ENCODE assay signal across 1 cellular context in genomic region chr2:84925724-84926376, GRCh38.
TF ChIP-seq lines count a peak whose summit lies in the region.

No MANE protein-coding gene starts in this region.

TF ChIP-seq in GM12878, 131 proteins besides CTCF, POLR2A, EP300 and RAD21 (continued from another document and continues in another):
- TF ChIP-seq, protein P1, sequence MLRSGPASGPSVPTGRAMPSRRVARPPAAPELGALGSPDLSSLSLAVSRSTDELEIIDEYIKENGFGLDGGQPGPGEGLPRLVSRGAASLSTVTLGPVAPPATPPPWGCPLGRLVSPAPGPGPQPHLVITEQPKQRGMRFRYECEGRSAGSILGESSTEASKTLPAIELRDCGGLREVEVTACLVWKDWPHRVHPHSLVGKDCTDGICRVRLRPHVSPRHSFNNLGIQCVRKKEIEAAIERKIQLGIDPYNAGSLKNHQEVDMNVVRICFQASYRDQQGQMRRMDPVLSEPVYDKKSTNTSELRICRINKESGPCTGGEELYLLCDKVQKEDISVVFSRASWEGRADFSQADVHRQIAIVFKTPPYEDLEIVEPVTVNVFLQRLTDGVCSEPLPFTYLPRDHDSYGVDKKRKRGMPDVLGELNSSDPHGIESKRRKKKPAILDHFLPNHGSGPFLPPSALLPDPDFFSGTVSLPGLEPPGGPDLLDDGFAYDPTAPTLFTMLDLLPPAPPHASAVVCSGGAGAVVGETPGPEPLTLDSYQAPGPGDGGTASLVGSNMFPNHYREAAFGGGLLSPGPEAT (IDR thresholded peaks at IDR 0.05; ENCODE audit: low read depth): peak; percentile 81
- TF ChIP-seq MAX (IDR thresholded peaks at IDR 0.05; ENCODE audit: low read depth, low read length) (no peak; the same call in 1 of the 2 replicates), JUNB (IDR thresholded peaks at IDR 0.05) (no peak), JUND (IDR thresholded peaks at IDR 0.05; ENCODE audit: low read depth, low read length) (no peak), STAT1 (conservative IDR thresholded peaks at IDR 0.05) (no peak), MEF2B (IDR thresholded peaks at IDR 0.05; ENCODE audit: partially characterized antibody, poor library complexity, severe bottlenecking) (no peak), CREB1 (IDR thresholded peaks at IDR 0.05; ENCODE audit: low read depth) (peak; percentile 56; the same call in 1 of the 2 replicates), ASH2L (IDR thresholded peaks at IDR 0.05; ENCODE audit: borderline replicate concordance, low read depth) (no peak), CBX3 (IDR thresholded peaks at IDR 0.05; ENCODE audit: borderline replicate concordance, low read depth) (no peak), SIX5 (IDR thresholded peaks at IDR 0.05; ENCODE audit: low read depth, low read length, severe bottlenecking) (no peak), CREM (IDR thresholded peaks at IDR 0.05; ENCODE audit: low read depth) (peak; percentile 65), SMAD1 (IDR thresholded peaks at IDR 0.05; ENCODE audit: low read depth, partially characterized antibody) (peak; percentile 96), ATF3 (IDR thresholded peaks at IDR 0.05; ENCODE audit: borderline replicate concordance, extremely low read depth, low read depth, low read length) (0 out of 2 replicates have a peak, but pooled peaks have one; percentile 31), ETV6 (conservative IDR thresholded peaks at IDR 0.05 in 1 of 2, IDR thresholded peaks at IDR 0.05 in 1 of 2; ENCODE audit: borderline replicate concordance in 1 of 2, low read depth in 1 of 2) (peak in 1 of 2 experiments; percentile 45; a peak in 1 of 4 replicates), RCOR1 (conservative IDR thresholded peaks at IDR 0.05; ENCODE audit: low read depth, low read length) (0 out of 2 replicates have a peak, but pooled peaks have one; percentile 20), ZBTB33 (IDR thresholded peaks at IDR 0.05) (peak; percentile 11; the same call in 1 of the 2 replicates), ZNF622 (IDR thresholded peaks at IDR 0.05) (no peak), ZNF592 (IDR thresholded peaks at IDR 0.05) (peak; percentile 95), SREBF1 (IDR thresholded peaks at IDR 0.05; ENCODE audit: low read length) (no peak), BMI1 (IDR thresholded peaks at IDR 0.05; ENCODE audit: borderline replicate concordance) (no peak), ELK1 (IDR thresholded peaks at IDR 0.05; ENCODE audit: low read depth, low read length) (no peak), BHLHE40 (IDR thresholded peaks at IDR 0.05; ENCODE audit: borderline replicate concordance in 1 of 2, low read depth in 2 of 2, low read length in 1 of 2) (peak; percentile 77 to 80; a peak in 3 of 4 replicates), PAX5 (IDR thresholded peaks at IDR 0.05; ENCODE audit: borderline replicate concordance, low read depth, low read length) (peak; percentile 61; the same call in 1 of the 2 replicates), SRF (IDR thresholded peaks at IDR 0.05; ENCODE audit: low read depth in 2 of 2, low read length in 2 of 2) (no peak), FOXK2 (IDR thresholded peaks at IDR 0.05) (no peak), ESRRA (IDR thresholded peaks at IDR 0.05; ENCODE audit: low read length) (peak; percentile 70; the same call in 1 of the 2 replicates), SP1 (IDR thresholded peaks at IDR 0.05; ENCODE audit: low read depth, low read length) (peak; percentile 42), ZSCAN29 (IDR thresholded peaks at IDR 0.05) (peak; percentile 92), POU2F2 (IDR thresholded peaks at IDR 0.05; ENCODE audit: borderline replicate concordance, low read depth, low read length) (peak; percentile 95), ZBTB4 (CRISPR knock-in tag; IDR thresholded peaks at IDR 0.05) (no peak), FOXM1 (IDR thresholded peaks at IDR 0.05; ENCODE audit: low read depth, low read length) (peak; percentile 14; the same call in 1 of the 2 replicates), CHD4 (IDR thresholded peaks at IDR 0.05) (no peak), NFYA (IDR thresholded peaks at IDR 0.05; ENCODE audit: borderline replicate concordance, low read depth, low read length) (no peak), ZBED1 (IDR thresholded peaks at IDR 0.05; ENCODE audit: borderline replicate concordance) (no peak; the same call in 1 of the 2 replicates)
- TF ChIP-seq, protein P2, sequence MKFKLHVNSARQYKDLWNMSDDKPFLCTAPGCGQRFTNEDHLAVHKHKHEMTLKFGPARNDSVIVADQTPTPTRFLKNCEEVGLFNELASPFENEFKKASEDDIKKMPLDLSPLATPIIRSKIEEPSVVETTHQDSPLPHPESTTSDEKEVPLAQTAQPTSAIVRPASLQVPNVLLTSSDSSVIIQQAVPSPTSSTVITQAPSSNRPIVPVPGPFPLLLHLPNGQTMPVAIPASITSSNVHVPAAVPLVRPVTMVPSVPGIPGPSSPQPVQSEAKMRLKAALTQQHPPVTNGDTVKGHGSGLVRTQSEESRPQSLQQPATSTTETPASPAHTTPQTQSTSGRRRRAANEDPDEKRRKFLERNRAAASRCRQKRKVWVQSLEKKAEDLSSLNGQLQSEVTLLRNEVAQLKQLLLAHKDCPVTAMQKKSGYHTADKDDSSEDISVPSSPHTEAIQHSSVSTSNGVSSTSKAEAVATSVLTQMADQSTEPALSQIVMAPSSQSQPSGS (IDR thresholded peaks at IDR 0.05; ENCODE audit: low read length): no peak
- TF ChIP-seq, protein P3, sequence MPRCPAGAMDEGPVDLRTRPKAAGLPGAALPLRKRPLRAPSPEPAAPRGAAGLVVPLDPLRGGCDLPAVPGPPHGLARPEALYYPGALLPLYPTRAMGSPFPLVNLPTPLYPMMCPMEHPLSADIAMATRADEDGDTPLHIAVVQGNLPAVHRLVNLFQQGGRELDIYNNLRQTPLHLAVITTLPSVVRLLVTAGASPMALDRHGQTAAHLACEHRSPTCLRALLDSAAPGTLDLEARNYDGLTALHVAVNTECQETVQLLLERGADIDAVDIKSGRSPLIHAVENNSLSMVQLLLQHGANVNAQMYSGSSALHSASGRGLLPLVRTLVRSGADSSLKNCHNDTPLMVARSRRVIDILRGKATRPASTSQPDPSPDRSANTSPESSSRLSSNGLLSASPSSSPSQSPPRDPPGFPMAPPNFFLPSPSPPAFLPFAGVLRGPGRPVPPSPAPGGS (IDR thresholded peaks at IDR 0.05; ENCODE audit: borderline replicate concordance, insufficient read depth, low read depth, low read length, poor library complexity, severe bottlenecking): no peak
- TF ChIP-seq, protein P4, sequence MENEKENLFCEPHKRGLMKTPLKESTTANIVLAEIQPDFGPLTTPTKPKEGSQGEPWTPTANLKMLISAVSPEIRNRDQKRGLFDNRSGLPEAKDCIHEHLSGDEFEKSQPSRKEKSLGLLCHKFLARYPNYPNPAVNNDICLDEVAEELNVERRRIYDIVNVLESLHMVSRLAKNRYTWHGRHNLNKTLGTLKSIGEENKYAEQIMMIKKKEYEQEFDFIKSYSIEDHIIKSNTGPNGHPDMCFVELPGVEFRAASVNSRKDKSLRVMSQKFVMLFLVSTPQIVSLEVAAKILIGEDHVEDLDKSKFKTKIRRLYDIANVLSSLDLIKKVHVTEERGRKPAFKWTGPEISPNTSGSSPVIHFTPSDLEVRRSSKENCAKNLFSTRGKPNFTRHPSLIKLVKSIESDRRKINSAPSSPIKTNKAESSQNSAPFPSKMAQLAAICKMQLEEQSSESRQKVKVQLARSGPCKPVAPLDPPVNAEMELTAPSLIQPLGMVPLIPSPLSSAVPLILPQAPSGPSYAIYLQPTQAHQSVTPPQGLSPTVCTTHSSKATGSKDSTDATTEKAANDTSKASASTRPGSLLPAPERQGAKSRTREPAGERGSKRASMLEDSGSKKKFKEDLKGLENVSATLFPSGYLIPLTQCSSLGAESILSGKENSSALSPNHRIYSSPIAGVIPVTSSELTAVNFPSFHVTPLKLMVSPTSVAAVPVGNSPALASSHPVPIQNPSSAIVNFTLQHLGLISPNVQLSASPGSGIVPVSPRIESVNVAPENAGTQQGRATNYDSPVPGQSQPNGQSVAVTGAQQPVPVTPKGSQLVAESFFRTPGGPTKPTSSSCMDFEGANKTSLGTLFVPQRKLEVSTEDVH (IDR thresholded peaks at IDR 0.05; ENCODE audit: low read depth, partially characterized antibody): no peak
